23 cellular contexts compared by ENCODE assay signal in genomic region chr11:96318399-96318798, GRCh38. TPM values are rescaled to one million over a fixed set of nuclear protein-coding genes. Genes with fewer than 3 reads are reported as not detected.
DNase-seq lines count a peak whose midpoint lies in the region; TF ChIP-seq lines count a peak whose summit lies in the region.
"Had no signal": no experiment of that assay in that cellular context is flagged by ENCODE, and none has a peak within 500 bp of the region (broad histone marks: within the 10 kb centered on the region; RNA-seq: fewer than 3 reads in every experiment).

No MANE protein-coding gene starts in this region.

- BruUV-seq in PC-9 (replicated peaks; lab: Mats Ljungman, UMichigan), result no TSS peak
- BruUV-seq in Calu3 (replicated peaks; lab: Mats Ljungman, UMichigan), result no TSS peak

- H3K4me2 ChIP-seq in PC-9, result 0 out of 2 replicates have a peak overlapping the region, but pooled peaks have one; percentile 8

- intact Hi-C loops in activated naive CD4-positive, alpha-beta T cell treated with anti-CD3 and anti-CD28 coated beads for 36 hours (cut with micrococcal nuclease), result loop anchor here (2.0 kb wide), 2 partner anchors 14 kb away; no protein-coding TSS in a partner anchor
- intact Hi-C loops in PC-9 (cut with micrococcal nuclease; ENCODE audit: unreplicated experiment) (no loop called here), testis (cut with DNase I; ENCODE audit: low total_unique reads) (no loop called here), Calu3 (cut with micrococcal nuclease; ENCODE audit: unreplicated experiment) (no loop called here)

- H3F3A ChIP-seq in PC-9 (ENCODE audit: insufficient read depth, low read depth), result peaks cover 45% of the 10 kb centered on the region

- POLR2A ChIA-PET in PC-9 (lab: Charles Lee; ENCODE audit: unreplicated experiment), result no interaction called here

- DNase-seq in activated naive CD4-positive, alpha-beta T cell treated with anti-CD3 and anti-CD28 coated beads for 36 hours, result no peak
- no peak for DNase-seq in activated naive CD4-positive, alpha-beta T cell treated with anti-CD3 and anti-CD28 coated beads, Interleukin-2, amount 50 U/mL, for 16 hours
- DNase-seq in PC-9 (no peak), immature natural killer cell (peak in 1 of 3 donors; percentile 8), testis (no peak), substantia nigra (lab: John Stamatoyannopoulos, UW) (no peak), NCI-H2107 treated with DMSO at 0.1 percent for 48 hours (lab: John Stamatoyannopoulos, UW; ENCODE audit: unreplicated experiment) (no peak), Calu3 (no peak)
- DNase-seq: activated CD4-positive, alpha-beta T cell treated with anti-CD3 and anti-CD28 coated beads for 48 hours; activated naive CD8-positive, alpha-beta T cell treated with anti-CD3 and anti-CD28 coated beads, Interleukin-2, amount 10 ng/mL, durations not matched to agents 7 days and 5 days; effector CD8-positive, alpha-beta T cell; foreskin melanocyte; GOT3; left ventricle myocardium superior; mucosa of descending colon; NCI-H1092 treated with DMSO at 0.1 percent for 48 hours; NCI-H2029 treated with DMSO at 0.1 percent for 48 hours; NK-92 treated with Interleukin-12 subunit alpha and Interleukin-12 subunit beta, amount 100 ng/mL, for 24 hours; Peyer's patch; stimulated activated CD4-positive, alpha-beta T cell treated with anti-CD3 and anti-CD28 coated beads, Interleukin-2, amount 100 ng/mL, for 48 hours; stimulated activated naive CD4-positive, alpha-beta T cell; upper lobe of right lung had no signal

- no peak overlapping the region for H2AFZ ChIP-seq in PC-9

- H3K27me3 ChIP-seq in PC-9 (ENCODE audit: insufficient read depth, low read depth) (no peaks in the 10 kb centered on the region), testis (no peaks in the 10 kb centered on the region)
- H3K27me3 ChIP-seq: BLaER1 treated with 17β-estradiol and CSF1 and Interleukin-3, amounts not matched to agents 10 nM and 100 nM; Peyer's patch; upper lobe of right lung had no signal

- H3K9me3 Mint-ChIP-seq in activated naive CD4-positive, alpha-beta T cell treated with anti-CD3 and anti-CD28 coated beads for 36 hours, result no peaks in the 10 kb centered on the region
- H3K9me3 Mint-ChIP-seq in immature natural killer cell (no peaks in the 10 kb centered on the region), Calu3 (ENCODE audit: low read depth, unreplicated experiment) (no peaks in the 10 kb centered on the region)
- H3K9me3 Mint-ChIP-seq: activated naive CD8-positive, alpha-beta T cell treated with anti-CD3 and anti-CD28 coated beads, Interleukin-2, amount 10 ng/mL, durations not matched to agents 7 days and 5 days had no signal

- no peaks in the 10 kb centered on the region for H4K20me1 ChIP-seq in PC-9 (ENCODE audit: insufficient read depth)

- peak overlapping the region; percentile 96 for H3K27ac ChIP-seq in PC-9
- peak overlapping the region; percentile 37 to 63 for H3K27ac ChIP-seq in testis
- no peak overlapping the region for H3K27ac ChIP-seq in substantia nigra (ENCODE audit: low read depth, low read length, poor library complexity, severe bottlenecking)
- H3K27ac ChIP-seq: BLaER1 treated with 17β-estradiol and CSF1 and Interleukin-3, amounts not matched to agents 10 nM and 100 nM; Peyer's patch had no signal

- TF ChIP-seq CTCF in PC-9 (conservative IDR thresholded peaks at IDR 0.05) (no peak), testis (IDR thresholded peaks at IDR 0.05) (no peak), Calu3 (IDR thresholded peaks at IDR 0.05; ENCODE audit: unreplicated experiment) (no peak)

- H3K36me3 Mint-ChIP-seq in activated naive CD4-positive, alpha-beta T cell treated with anti-CD3 and anti-CD28 coated beads for 36 hours (ENCODE audit: low read depth), result peaks cover 42% of the 10 kb centered on the region
- H3K36me3 Mint-ChIP-seq in immature natural killer cell (peaks cover 3 to 15% (median 6%) of the 10 kb centered on the region in 3 donors), Calu3 (ENCODE audit: insufficient read depth, unreplicated experiment) (peaks cover 22% of the 10 kb centered on the region)

- H3K4me3 Mint-ChIP-seq in activated naive CD4-positive, alpha-beta T cell treated with anti-CD3 and anti-CD28 coated beads for 36 hours, result no peak overlapping the region
- H3K4me3 Mint-ChIP-seq in immature natural killer cell, result peak overlapping the region in 2 of 5 donors; percentile 41 to 57
- H3K4me3 Mint-ChIP-seq in Calu3 (ENCODE audit: low read depth, unreplicated experiment), result no peak overlapping the region
- H3K4me3 Mint-ChIP-seq: activated naive CD8-positive, alpha-beta T cell treated with anti-CD3 and anti-CD28 coated beads, Interleukin-2, amount 10 ng/mL, durations not matched to agents 7 days and 5 days had no signal

- 48 to 62% methylated on average over 1 of the region's 1 CpG for whole genome bisulfite sequencing in testis, 2 donors

- H3K9me3 ChIP-seq in PC-9 (ENCODE audit: insufficient read depth, low read depth), result no peaks in the 10 kb centered on the region
- H3K9me3 ChIP-seq in testis, result no peaks in the 10 kb centered on the region
- H3K9me3 ChIP-seq: BLaER1 treated with 17β-estradiol and CSF1 and Interleukin-3, amounts not matched to agents 10 nM and 100 nM; mucosa of descending colon; Peyer's patch; upper lobe of right lung had no signal

- peak overlapping the region; percentile 20 for H3K27ac Mint-ChIP-seq in activated naive CD4-positive, alpha-beta T cell treated with anti-CD3 and anti-CD28 coated beads for 36 hours
- H3K27ac Mint-ChIP-seq in immature natural killer cell (peak overlapping the region in 5 of 6 donors; percentile 27 to 86 (median 74)), Calu3 (ENCODE audit: unreplicated experiment) (no peak overlapping the region)
- H3K27ac Mint-ChIP-seq: activated naive CD8-positive, alpha-beta T cell treated with anti-CD3 and anti-CD28 coated beads, Interleukin-2, amount 10 ng/mL, durations not matched to agents 7 days and 5 days had no signal

- H3K4me3 ChIP-seq in PC-9 (no peak overlapping the region), testis (no peak overlapping the region)
- H3K4me3 ChIP-seq: BLaER1 treated with 17β-estradiol and CSF1 and Interleukin-3, amounts not matched to agents 10 nM and 100 nM; mucosa of descending colon; Peyer's patch; upper lobe of right lung had no signal

- peaks cover 93% of the 10 kb centered on the region for H3K4me1 Mint-ChIP-seq in activated naive CD4-positive, alpha-beta T cell treated with anti-CD3 and anti-CD28 coated beads for 36 hours (ENCODE audit: low read depth)
- H3K4me1 Mint-ChIP-seq in immature natural killer cell (peaks cover 46 to 63% of the 10 kb centered on the region in 2 donors), Calu3 (ENCODE audit: low read depth, unreplicated experiment) (peaks cover 76% of the 10 kb centered on the region)

- H3K79me2 ChIP-seq in PC-9 (ENCODE audit: low read depth), result peaks cover 88% of the 10 kb centered on the region

- CTCF ChIA-PET in activated naive CD4-positive, alpha-beta T cell treated with anti-CD3 and anti-CD28 coated beads for 36 hours (lab: Charles Lee), result interaction anchor here (1.3 to 2.5 kb wide), 4 partner anchors 9 to 25 kb away, joined by 3 to 7 read pairs (median 5); partner anchors contain the start of gene MAML2
- CTCF ChIA-PET in PC-9 (lab: Charles Lee), result interaction anchor here (0.6 kb wide), 1 partner anchor 75 kb away, joined by 5 read pairs; no protein-coding TSS in a partner anchor
- CTCF ChIA-PET in Calu3 (lab: Charles Lee), result no interaction called here

- H3K36me3 ChIP-seq in PC-9 (ENCODE audit: low read depth), result peaks cover 51% of the 10 kb centered on the region
- H3K36me3 ChIP-seq in testis (ENCODE audit: low read depth, missing control alignments), result no peaks in the 10 kb centered on the region
- H3K36me3 ChIP-seq: Peyer's patch, upper lobe of right lung had no signal

- peaks cover 65% of the 10 kb centered on the region for H3K4me1 ChIP-seq in PC-9 (replicated peaks; ENCODE audit: insufficient read depth)
- H3K4me1 ChIP-seq in testis, result peaks cover 61% of the 10 kb centered on the region

- no peaks in the 10 kb centered on the region for H3K9me2 ChIP-seq in PC-9 (ENCODE audit: insufficient read depth)

- no peak for TF ChIP-seq POLR2A in testis (IDR thresholded peaks at IDR 0.05)

- no peaks in the 10 kb centered on the region for H3K27me3 Mint-ChIP-seq in activated naive CD4-positive, alpha-beta T cell treated with anti-CD3 and anti-CD28 coated beads for 36 hours (ENCODE audit: low read depth)
- peaks cover 0 to 3% (median 0%) of the 10 kb centered on the region in 3 donors for H3K27me3 Mint-ChIP-seq in immature natural killer cell (ENCODE audit: low read depth in 3 of 3)
- H3K27me3 Mint-ChIP-seq in Calu3 (ENCODE audit: unreplicated experiment), result no peaks in the 10 kb centered on the region
- H3K27me3 Mint-ChIP-seq: activated naive CD8-positive, alpha-beta T cell treated with anti-CD3 and anti-CD28 coated beads, Interleukin-2, amount 10 ng/mL, durations not matched to agents 7 days and 5 days had no signal

RNA-seq across cellular contexts. Expression of gene MAML2, which starts 24.6 kb away (rescaled TPM):
- total RNA-seq in activated naive CD4-positive, alpha-beta T cell treated with anti-CD3 and anti-CD28 coated beads for 36 hours, result 10 to 100 TPM; 26.6 to 28.1 TPM
- total RNA-seq in PC-9 (2021) (17.7 and 28.3 TPM in 2 replicates), testis (10 to 100 TPM; 17.6 to 23.6 TPM), Calu3 (2022) (16.7 and 22.7 TPM in 2 replicates)
- polyA plus RNA-seq in immature natural killer cell (1 to 10 TPM in 2 of 3 donors, under 1 TPM in 1; 0.26 to 4.5 (median 1.1) TPM), testis (ENCODE audit: insufficient read depth, low read depth, low replicate concordance) (5.1 TPM)
